23 cellular contexts compared by ENCODE assay signal in genomic region chr4:158219623-158220022, GRCh38. TPM values are rescaled to one million over a fixed set of nuclear protein-coding genes. Genes with fewer than 3 reads are reported as not detected.
DNase-seq lines count a peak whose midpoint lies in the region; ATAC-seq and TF ChIP-seq lines count a peak whose summit lies in the region.
"Had no signal": no experiment of that assay in that cellular context is flagged by ENCODE, and none has a peak within 500 bp of the region (broad histone marks: within the 10 kb centered on the region; RNA-seq: fewer than 3 reads in every experiment).

No MANE protein-coding gene starts in this region.

- no peak overlapping the region for H4K5ac ChIP-seq in mesendoderm (ENCODE audit: low read length)

- H3K4me2 ChIP-seq in mesendoderm (ENCODE audit: low read length) = no peak overlapping the region
- H3K4me2 ChIP-seq: A549; BLaER1 treated with 17β-estradiol and CSF1 and Interleukin-3, amounts not matched to agents 10 nM and 100 nM; KMS-11 had no signal

- H2BK5ac ChIP-seq in mesendoderm (ENCODE audit: low read length) = no peak overlapping the region

- no peak overlapping the region for H3K23ac ChIP-seq in mesendoderm (ENCODE audit: low read length)

- TF ChIP-seq CTCF in spleen (IDR thresholded peaks at IDR 0.05 in 8 of 11, conservative IDR thresholded peaks at IDR 0.05 in 3 of 11) = no peak

- H4K8ac ChIP-seq in mesendoderm (ENCODE audit: low read depth, low read length) = no peak overlapping the region

- WGBS in spleen, 5 donors = 80 to 100% (median 93%) methylated on average over 1 of the region's 1 CpG
- WGBS in mesendoderm (ENCODE audit: extremely low coverage, insufficient coverage, low lambda C conversion rate) = no CpG with 5 or more reads among the region's 1 CpG

- H3K4me3 ChIP-seq in spleen (no peak overlapping the region), mesendoderm (ENCODE audit: low read length) (no peak overlapping the region)
- H3K4me3 ChIP-seq: A549; BLaER1 treated with 17β-estradiol and CSF1 and Interleukin-3, amounts not matched to agents 10 nM and 100 nM had no signal

- no peak overlapping the region for H2BK120ac ChIP-seq in mesendoderm (ENCODE audit: low read depth, low read length)

- ATAC-seq in GM18870 (IDR thresholded peaks at IDR 0.05; ENCODE audit: unreplicated experiment) (peak; percentile 51), HG02852 (IDR thresholded peaks at IDR 0.05; ENCODE audit: unreplicated experiment) (peak; percentile 52)
- ATAC-seq in activated CD4-positive, CD25-positive, alpha-beta regulatory T cell treated with anti-CD3 and anti-CD28 coated beads, Interleukin-2, amount 50 U/mL, for 24 hours = no peak
- ATAC-seq: A549 had no signal

- no peak overlapping the region for H2BK15ac ChIP-seq in mesendoderm (replicated peaks; ENCODE audit: low read depth)

- DNase-seq in caudate nucleus (lab: John Stamatoyannopoulos, UW) (no peak), spleen (no peak), mesendoderm (no peak)
- DNase-seq: AML-193; CD4-positive, alpha-beta T cell; H7; NCI-H1092; NCI-H1417 treated with DMSO at 0.1 percent for 48 hours; NCI-H1694 treated with DMSO at 0.1 percent for 48 hours; NCI-H2081; NCI-H2227 treated with DMSO at 0.1 percent for 48 hours; NCI-H526 treated with DMSO at 0.1 percent for 48 hours; RPMI8226; SHP77; T-helper 1 cell had no signal

- H3K4ac ChIP-seq in mesendoderm (ENCODE audit: low read depth, low read length) = no peak overlapping the region

- no peaks in the 10 kb centered on the region for H3K4me1 ChIP-seq in spleen
- H3K4me1 ChIP-seq in mesendoderm (ENCODE audit: control insufficient read depth, low read depth, low read length) = no peaks in the 10 kb centered on the region
- H3K4me1 ChIP-seq: A549 had no signal

- no peak overlapping the region for H2AK5ac ChIP-seq in mesendoderm (ENCODE audit: low read length)

- peak overlapping the region; percentile 49 for H3K27ac ChIP-seq in caudate nucleus (ENCODE audit: low read depth, low read length)
- H3K27ac ChIP-seq in temporal lobe (ENCODE audit: low read depth, low read length) = peak overlapping the region; percentile 76
- no peak overlapping the region for H3K27ac ChIP-seq in spleen
- no peak overlapping the region for H3K27ac ChIP-seq in mesendoderm (ENCODE audit: low read depth, low read length)
- H3K27ac ChIP-seq: A549; BLaER1 treated with 17β-estradiol and CSF1 and Interleukin-3, amounts not matched to agents 10 nM and 100 nM; KMS-11 had no signal

- TF ChIP-seq POLR2A in spleen (IDR thresholded peaks at IDR 0.05) = no peak

- H3K27me3 ChIP-seq in spleen (replicated peaks in 1 of 7) = no peaks in the 10 kb centered on the region
- no peaks in the 10 kb centered on the region for H3K27me3 ChIP-seq in mesendoderm (ENCODE audit: insufficient read depth, low read length, poor library complexity)
- H3K27me3 ChIP-seq: BLaER1 treated with 17β-estradiol and CSF1 and Interleukin-3, amounts not matched to agents 10 nM and 100 nM had no signal

- no peaks in the 10 kb centered on the region for H3K79me1 ChIP-seq in mesendoderm (ENCODE audit: low read length)

- intact Hi-C loops in spleen (cut with DNase I; ENCODE audit: low total_unique reads) = no loop called here

- H3K79me2 ChIP-seq in mesendoderm (ENCODE audit: control insufficient read depth, insufficient read depth, low read length) = no peaks in the 10 kb centered on the region

- H3K36me3 ChIP-seq in spleen (peaks cover 0 to 3% (median 0%) of the 10 kb centered on the region in 6 donors), mesendoderm (ENCODE audit: control insufficient read depth, insufficient read depth, low read length) (no peaks in the 10 kb centered on the region)

- H3K56ac ChIP-seq in mesendoderm (ENCODE audit: low read length) = no peak overlapping the region

- no peak overlapping the region for H3K18ac ChIP-seq in mesendoderm (ENCODE audit: low read length)

- H3K9ac ChIP-seq in mesendoderm (ENCODE audit: low read length) = no peak overlapping the region
- H3K9ac ChIP-seq: BLaER1 treated with 17β-estradiol and CSF1 and Interleukin-3, amounts not matched to agents 10 nM and 100 nM; KMS-11 had no signal

- no peaks in the 10 kb centered on the region for H3K9me3 ChIP-seq in spleen
- H3K9me3 ChIP-seq: A549; BLaER1 treated with 17β-estradiol and CSF1 and Interleukin-3, amounts not matched to agents 10 nM and 100 nM had no signal

RNA-seq across cellular contexts. Expression of gene TMEM144, which starts 9.3 kb away (rescaled TPM):
- total RNA-seq in temporal lobe (1.2 TPM), spleen (10 to 100 TPM in 2 of 7 donors, 1 to 10 TPM in 5; 3.5 to 21.3 (median 7.9) TPM)
- 1 to 10 TPM in 2 of 3 donors, under 1 TPM in 1; 0.56 to 1.9 (median 1.5) TPM for polyA plus RNA-seq in spleen
- 1.7 TPM for polyA plus RNA-seq in mesendoderm (2013, experiment 1 of 2)
- polyA plus RNA-seq in mesendoderm (2013, experiment 2 of 2) = 1.6 TPM
- polyA plus RNA-seq: IgD-negative memory B cell had no signal

RNA-seq across cellular contexts. Expression of gene GASK1B, which starts 46.8 kb away (rescaled TPM):
- 14.3 TPM for total RNA-seq in temporal lobe
- total RNA-seq in spleen = 10 to 100 TPM; 22.0 to 51.3 (median 33.1) TPM
- polyA plus RNA-seq in spleen = 1 to 10 TPM; 2.9 to 5.3 (median 3.0) TPM
- polyA plus RNA-seq in mesendoderm (2013, experiment 1 of 2) = 0.06 TPM
- 0.03 TPM for polyA plus RNA-seq in mesendoderm (2013, experiment 2 of 2)

Comparison
In these comparisons a context has a peak if more than half of its experiments do, and no peak if none do; other contexts are left out.
1. ATAC-seq: peak in GM18870 (single experiment) and HG02852 (single experiment); none in activated CD4-positive, CD25-positive, alpha-beta regulatory T cell treated with anti-CD3 and anti-CD28 coated beads, Interleukin-2, amount 50 U/mL, for 24 hours (0 of 2).
2. H3K27ac ChIP-seq: peak in caudate nucleus (single experiment) and temporal lobe (single experiment); none in spleen (0 of 8) and mesendoderm (single experiment).